In genomic region chr9:78314550-78314949, GRCh38 we compare ENCODE assay signal across 29 cellular contexts. TPM values are rescaled to one million over a fixed set of nuclear protein-coding genes. Genes with fewer than 3 reads are reported as not detected.
DNase-seq lines count a peak whose midpoint lies in the region; ATAC-seq and FAIRE-seq lines count a peak whose summit lies in the region.
"Had no signal": no experiment of that assay in that cellular context is flagged by ENCODE, and none has a peak within 500 bp of the region (broad histone marks: within the 10 kb centered on the region; RNA-seq: fewer than 3 reads in every experiment).

No MANE protein-coding gene starts in this region.

- CTCF ChIA-PET in activated naive CD4-positive, alpha-beta T cell treated with anti-CD3 and anti-CD28 coated beads for 36 hours (lab: Charles Lee) = interaction anchor here (0.5 kb wide), 1 partner anchor 22 kb away, joined by 3 read pairs; no protein-coding TSS in a partner anchor
- CTCF ChIA-PET in activated CD8-positive, alpha-beta memory T cell treated with anti-CD3 and anti-CD28 coated beads, Interleukin-2, amount 10 ng/mL, durations not matched to agents 7 days and 5 days (lab: Charles Lee) = no interaction called here

- peak overlapping the region; percentile 34 for H3K4me3 Mint-ChIP-seq in activated naive CD4-positive, alpha-beta T cell treated with anti-CD3 and anti-CD28 coated beads, Interleukin-2, amount 50 U/mL, for 24 hours
- no peak overlapping the region for H3K4me3 Mint-ChIP-seq in activated naive CD4-positive, alpha-beta T cell treated with anti-CD3 and anti-CD28 coated beads for 36 hours
- H3K4me3 Mint-ChIP-seq in activated CD8-positive, alpha-beta memory T cell treated with anti-CD3 and anti-CD28 coated beads, Interleukin-2, amount 10 ng/mL, durations not matched to agents 7 days and 5 days = no peak overlapping the region
- H3K4me3 Mint-ChIP-seq in stimulated activated naive CD8-positive, alpha-beta T cell treated with anti-CD3 and anti-CD28 coated beads, Interleukin-15, amount 100 ng/mL, for 72 hours = no peak overlapping the region
- H3K4me3 Mint-ChIP-seq: activated naive CD8-positive, alpha-beta T cell treated with anti-CD3 and anti-CD28 coated beads, Interleukin-2, amount 50 U/mL, for 24 hours; activated T-cell treated with anti-CD3 and anti-CD28 coated beads, Interleukin-2, amount 50 U/mL, for 24 hours had no signal

- intact Hi-C loops in activated naive CD4-positive, alpha-beta T cell treated with anti-CD3 and anti-CD28 coated beads for 36 hours (cut with micrococcal nuclease) = no loop called here

- H3K36me3 Mint-ChIP-seq in activated naive CD4-positive, alpha-beta T cell treated with anti-CD3 and anti-CD28 coated beads, Interleukin-2, amount 50 U/mL, for 24 hours = peaks cover 33% of the 10 kb centered on the region
- H3K36me3 Mint-ChIP-seq in activated naive CD4-positive, alpha-beta T cell treated with anti-CD3 and anti-CD28 coated beads for 36 hours (ENCODE audit: low read depth) = peaks cover 80% of the 10 kb centered on the region
- H3K36me3 Mint-ChIP-seq in activated CD8-positive, alpha-beta memory T cell treated with anti-CD3 and anti-CD28 coated beads, Interleukin-2, amount 10 ng/mL, durations not matched to agents 7 days and 5 days = peaks cover 52% of the 10 kb centered on the region

- H3K4me1 Mint-ChIP-seq in activated naive CD4-positive, alpha-beta T cell treated with anti-CD3 and anti-CD28 coated beads, Interleukin-2, amount 50 U/mL, for 24 hours = no peaks in the 10 kb centered on the region
- H3K4me1 Mint-ChIP-seq in activated naive CD4-positive, alpha-beta T cell treated with anti-CD3 and anti-CD28 coated beads for 36 hours (ENCODE audit: low read depth) = peaks cover 3% of the 10 kb centered on the region
- H3K4me1 Mint-ChIP-seq in activated CD8-positive, alpha-beta memory T cell treated with anti-CD3 and anti-CD28 coated beads, Interleukin-2, amount 10 ng/mL, durations not matched to agents 7 days and 5 days = no peaks in the 10 kb centered on the region
- peaks cover 12% of the 10 kb centered on the region for H3K4me1 Mint-ChIP-seq in stimulated activated naive CD8-positive, alpha-beta T cell treated with anti-CD3 and anti-CD28 coated beads, Interleukin-15, amount 100 ng/mL, for 72 hours

- H3K9me3 Mint-ChIP-seq in activated naive CD4-positive, alpha-beta T cell treated with anti-CD3 and anti-CD28 coated beads, Interleukin-2, amount 50 U/mL, for 24 hours = no peaks in the 10 kb centered on the region
- H3K9me3 Mint-ChIP-seq in activated naive CD4-positive, alpha-beta T cell treated with anti-CD3 and anti-CD28 coated beads for 36 hours = no peaks in the 10 kb centered on the region
- H3K9me3 Mint-ChIP-seq in activated CD8-positive, alpha-beta memory T cell treated with anti-CD3 and anti-CD28 coated beads, Interleukin-2, amount 10 ng/mL, durations not matched to agents 7 days and 5 days (ENCODE audit: low read depth) = no peaks in the 10 kb centered on the region
- H3K9me3 Mint-ChIP-seq in stimulated activated naive CD8-positive, alpha-beta T cell treated with anti-CD3 and anti-CD28 coated beads, Interleukin-15, amount 100 ng/mL, for 72 hours = no peaks in the 10 kb centered on the region
- H3K9me3 Mint-ChIP-seq: activated naive CD8-positive, alpha-beta T cell treated with anti-CD3 and anti-CD28 coated beads, Interleukin-2, amount 50 U/mL, for 24 hours; activated T-cell treated with anti-CD3 and anti-CD28 coated beads, Interleukin-2, amount 50 U/mL, for 24 hours had no signal

- H3K27me3 Mint-ChIP-seq in activated naive CD4-positive, alpha-beta T cell treated with anti-CD3 and anti-CD28 coated beads, Interleukin-2, amount 50 U/mL, for 24 hours = no peaks in the 10 kb centered on the region
- H3K27me3 Mint-ChIP-seq in activated naive CD4-positive, alpha-beta T cell treated with anti-CD3 and anti-CD28 coated beads for 36 hours (ENCODE audit: low read depth) = no peaks in the 10 kb centered on the region
- no peaks in the 10 kb centered on the region for H3K27me3 Mint-ChIP-seq in activated CD8-positive, alpha-beta memory T cell treated with anti-CD3 and anti-CD28 coated beads, Interleukin-2, amount 10 ng/mL, durations not matched to agents 7 days and 5 days
- H3K27me3 Mint-ChIP-seq in stimulated activated naive CD8-positive, alpha-beta T cell treated with anti-CD3 and anti-CD28 coated beads, Interleukin-15, amount 100 ng/mL, for 72 hours = no peaks in the 10 kb centered on the region
- H3K27me3 Mint-ChIP-seq: activated naive CD8-positive, alpha-beta T cell treated with anti-CD3 and anti-CD28 coated beads, Interleukin-2, amount 50 U/mL, for 24 hours; activated T-cell treated with anti-CD3 and anti-CD28 coated beads, Interleukin-2, amount 50 U/mL, for 24 hours had no signal

- no peak for FAIRE-seq in urothelium cell line (lab: Jason Lieb, UNC)
- FAIRE-seq: endometrium, GM12891, TTC549 had no signal

- no peak for DNase-seq in activated naive CD4-positive, alpha-beta T cell treated with anti-CD3 and anti-CD28 coated beads for 36 hours
- no peak for DNase-seq in activated CD8-positive, alpha-beta memory T cell treated with anti-CD3 and anti-CD28 coated beads, Interleukin-2, amount 10 ng/mL, durations not matched to agents 7 days and 5 days
- DNase-seq in left lobe of liver (ENCODE audit: low spot score) (no peak), urothelium cell line (ENCODE audit: low spot score) (no peak), DMS153 (lab: John Stamatoyannopoulos, UW) (no peak)
- DNase-seq in stimulated activated naive CD8-positive, alpha-beta T cell treated with anti-CD3 and anti-CD28 coated beads, Interleukin-15, amount 100 ng/mL, for 72 hours = no peak
- DNase-seq: activated gamma-delta T cell treated with Interleukin-2 at 50 U/mL for 16 hours; activated naive CD8-positive, alpha-beta T cell treated with anti-CD3 and anti-CD28 coated beads, Interleukin-2, amount 50 U/mL, for 24 hours; activated T-cell treated with anti-CD3 and anti-CD28 coated beads, Interleukin-2, amount 50 U/mL, for 24 hours; central memory CD4-positive, alpha-beta T cell; esophagus squamous epithelium; foreskin keratinocyte; H7; heart left ventricle; left ventricle myocardium inferior; mesendoderm; NCI-H1048; NCI-H446 treated with DMSO at 0.1 percent for 48 hours; right cardiac atrium; spleen; stimulated activated CD4-positive, alpha-beta T cell treated with anti-CD3 and anti-CD28 coated beads, Interleukin-2, amount 100 ng/mL, for 24 hours; T-helper 1 cell; transverse colon had no signal

- H3K27ac Mint-ChIP-seq in activated naive CD4-positive, alpha-beta T cell treated with anti-CD3 and anti-CD28 coated beads, Interleukin-2, amount 50 U/mL, for 24 hours = no peak overlapping the region
- no peak overlapping the region for H3K27ac Mint-ChIP-seq in activated naive CD4-positive, alpha-beta T cell treated with anti-CD3 and anti-CD28 coated beads for 36 hours
- H3K27ac Mint-ChIP-seq in activated CD8-positive, alpha-beta memory T cell treated with anti-CD3 and anti-CD28 coated beads, Interleukin-2, amount 10 ng/mL, durations not matched to agents 7 days and 5 days = peak overlapping the region; percentile 48
- peak overlapping the region in 1 of 2 donors; percentile 40 for H3K27ac Mint-ChIP-seq in stimulated activated naive CD8-positive, alpha-beta T cell treated with anti-CD3 and anti-CD28 coated beads, Interleukin-15, amount 100 ng/mL, for 72 hours
- H3K27ac Mint-ChIP-seq: activated naive CD8-positive, alpha-beta T cell treated with anti-CD3 and anti-CD28 coated beads, Interleukin-2, amount 50 U/mL, for 24 hours had no signal

- ATAC-seq in activated CD8-positive, alpha-beta memory T cell treated with anti-CD3 and anti-CD28 coated beads, Interleukin-2, amount 10 ng/mL, durations not matched to agents 7 days and 5 days = no peak
- peak; percentile 9 for ATAC-seq in left lobe of liver
- ATAC-seq in stimulated activated naive CD8-positive, alpha-beta T cell treated with anti-CD3 and anti-CD28 coated beads, Interleukin-15, amount 100 ng/mL, for 72 hours = peak; percentile 16
- no peak for ATAC-seq in HG02623 (IDR thresholded peaks at IDR 0.05; ENCODE audit: unreplicated experiment)
- ATAC-seq: activated CD4-positive, CD25-positive, alpha-beta regulatory T cell treated with anti-CD3 and anti-CD28 coated beads, Interleukin-2, amount 50 U/mL, for 24 hours; activated naive CD8-positive, alpha-beta T cell treated with anti-CD3 and anti-CD28 coated beads, Interleukin-2, amount 50 U/mL, for 24 hours; foreskin keratinocyte; heart left ventricle; right cardiac atrium had no signal

RNA-seq across cellular contexts. Expression of gene PSAT1, which starts 17.6 kb away (rescaled TPM):
- 100 to 1,000 TPM; 235 to 240 TPM for total RNA-seq in activated naive CD4-positive, alpha-beta T cell treated with anti-CD3 and anti-CD28 coated beads for 36 hours
- 100 to 1,000 TPM in 1 of 2 experiments, 10 to 100 TPM in 1; 72.8 to 118 TPM for total RNA-seq in activated CD8-positive, alpha-beta memory T cell treated with anti-CD3 and anti-CD28 coated beads, Interleukin-2, amount 10 ng/mL, durations not matched to agents 7 days and 5 days
- 92.5 TPM for total RNA-seq in left lobe of liver

Comparison
In these comparisons a context has a peak if more than half of its experiments do, and no peak if none do; other contexts are left out.
1. ATAC-seq: peak in left lobe of liver (single experiment) and stimulated activated naive CD8-positive, alpha-beta T cell treated with anti-CD3 and anti-CD28 coated beads, Interleukin-15, amount 100 ng/mL, for 72 hours (single experiment); none in activated CD8-positive, alpha-beta memory T cell treated with anti-CD3 and anti-CD28 coated beads, Interleukin-2, amount 10 ng/mL, durations not matched to agents 7 days and 5 days (single experiment) and HG02623 (single experiment).